Comparison of ENCODE assay signal across 13 cellular contexts in the genomic region with DNA sequence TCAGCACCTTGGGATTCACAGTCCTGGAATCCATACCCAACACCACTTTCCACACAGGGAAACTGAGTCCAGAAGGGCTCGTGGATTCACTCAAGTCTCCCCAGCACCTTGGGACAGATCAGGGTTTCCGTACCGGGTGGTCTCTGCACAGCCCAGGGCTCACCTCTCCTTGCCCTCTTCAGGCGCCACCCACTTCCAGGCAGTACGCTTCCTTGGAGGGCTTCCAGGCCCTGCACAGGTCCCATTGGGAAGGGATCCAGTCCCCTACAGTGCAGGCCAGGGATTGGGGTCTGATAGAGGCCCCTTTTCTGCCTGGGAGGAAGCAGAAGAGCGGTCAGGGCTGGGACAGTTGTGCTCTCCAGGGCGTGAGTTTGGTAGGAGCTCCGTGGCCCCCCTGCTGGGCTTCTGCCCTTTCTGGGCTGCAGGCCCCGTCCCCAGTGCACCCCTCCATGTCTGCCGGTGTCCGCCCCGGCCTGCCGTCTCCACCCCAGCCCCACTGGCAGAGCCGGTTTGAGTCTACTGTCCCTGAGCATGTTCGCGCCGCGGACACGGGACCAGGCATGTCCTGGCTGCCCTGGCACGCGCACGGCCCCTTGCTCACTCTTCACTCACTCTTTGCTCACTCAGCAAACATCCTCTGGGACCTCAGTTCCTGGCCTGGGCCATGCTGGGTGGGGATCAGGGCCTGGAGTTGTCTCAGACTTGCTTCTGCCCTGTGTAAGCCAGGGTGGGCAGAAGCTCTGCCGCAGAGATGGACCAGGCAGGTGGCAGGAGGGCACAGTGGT. TPM values are rescaled to one million over a fixed set of nuclear protein-coding genes. Genes with fewer than 3 reads are reported as not detected.
DNase-seq lines count a peak whose midpoint lies in the region; ATAC-seq and TF ChIP-seq lines count a peak whose summit lies in the region.
"Had no signal": no experiment of that assay in that cellular context is flagged by ENCODE, and none has a peak within 500 bp of the region (broad histone marks: within the 10 kb centered on the region; RNA-seq: fewer than 3 reads in every experiment).

No MANE protein-coding gene starts in this region.

- H3K4me3 Mint-ChIP-seq in activated T-helper 2 cell treated with anti-CD3 and anti-CD28 coated beads, Interferon-gamma antibody, Interleukin-2, Interleukin-4, amounts not matched to agents 10 μg/mL and 5 μg/mL and 100 μg/mL, durations not matched to agents 14 hours and 24 hours and 36 hours (ENCODE audit: low read depth): no peak overlapping the region
- no peak overlapping the region for H3K4me3 Mint-ChIP-seq in effector memory CD8-positive, alpha-beta T cell
- H3K4me3 Mint-ChIP-seq: activated naive CD4-positive, alpha-beta T cell treated with anti-CD3 and anti-CD28 coated beads, Interleukin-2, amount 50 U/mL, for 24 hours had no signal

- H3F3A ChIP-seq in smooth muscle cell (ENCODE audit: low read depth): no peaks in the 10 kb centered on the region

- 0 out of 2 replicates have a peak overlapping the region, but pooled peaks have one; percentile 10 for H3K27ac ChIP-seq in VCaP
- peak overlapping the region; percentile 28 for H3K27ac ChIP-seq in smooth muscle cell (ENCODE audit: low read depth)

- peaks cover 97% of the 10 kb centered on the region for H3K79me2 ChIP-seq in smooth muscle cell (ENCODE audit: low read depth)

- no peaks in the 10 kb centered on the region for H3K4me1 Mint-ChIP-seq in activated T-helper 2 cell treated with anti-CD3 and anti-CD28 coated beads, Interferon-gamma antibody, Interleukin-2, Interleukin-4, amounts not matched to agents 10 μg/mL and 5 μg/mL and 100 μg/mL, durations not matched to agents 14 hours and 24 hours and 36 hours (ENCODE audit: low read depth)
- peaks cover 10 to 16% of the 10 kb centered on the region in 2 donors for H3K4me1 Mint-ChIP-seq in effector memory CD8-positive, alpha-beta T cell (ENCODE audit: low read depth in 2 of 2)
- H3K4me1 Mint-ChIP-seq: activated naive CD4-positive, alpha-beta T cell treated with anti-CD3 and anti-CD28 coated beads, Interleukin-2, amount 50 U/mL, for 24 hours had no signal

- H3K4me1 ChIP-seq in smooth muscle cell (ENCODE audit: low read depth): peaks cover 7% of the 10 kb centered on the region

- H3K9me3 ChIP-seq in smooth muscle cell (replicated peaks; ENCODE audit: low read depth): no peaks in the 10 kb centered on the region

- peak; percentile 18 for TF ChIP-seq POLR2A in GM19193 (IDR thresholded peaks at IDR 0.05; ENCODE audit: extremely low read depth, insufficient read depth, insufficient read length)

- intact Hi-C loops in activated T-helper 2 cell treated with anti-CD3 and anti-CD28 coated beads, Interferon-gamma antibody, Interleukin-2, Interleukin-4, amounts not matched to agents 10 μg/mL and 5 μg/mL and 100 μg/mL, durations not matched to agents 14 hours and 24 hours and 36 hours (cut with micrococcal nuclease): no loop called here

- peaks cover 100% of the 10 kb centered on the region for H4K20me1 ChIP-seq in smooth muscle cell (ENCODE audit: low read depth)

- H3K4me3 ChIP-seq in smooth muscle cell: no peak overlapping the region

- no peaks in the 10 kb centered on the region for H3K27me3 Mint-ChIP-seq in activated T-helper 2 cell treated with anti-CD3 and anti-CD28 coated beads, Interferon-gamma antibody, Interleukin-2, Interleukin-4, amounts not matched to agents 10 μg/mL and 5 μg/mL and 100 μg/mL, durations not matched to agents 14 hours and 24 hours and 36 hours (ENCODE audit: low read depth)
- H3K27me3 Mint-ChIP-seq in effector memory CD8-positive, alpha-beta T cell: no peaks in the 10 kb centered on the region
- H3K27me3 Mint-ChIP-seq: activated naive CD4-positive, alpha-beta T cell treated with anti-CD3 and anti-CD28 coated beads, Interleukin-2, amount 50 U/mL, for 24 hours; naive B cell had no signal

- H3K27ac Mint-ChIP-seq in activated T-helper 2 cell treated with anti-CD3 and anti-CD28 coated beads, Interferon-gamma antibody, Interleukin-2, Interleukin-4, amounts not matched to agents 10 μg/mL and 5 μg/mL and 100 μg/mL, durations not matched to agents 14 hours and 24 hours and 36 hours: no peak overlapping the region
- H3K27ac Mint-ChIP-seq in effector memory CD8-positive, alpha-beta T cell: peak overlapping the region in 1 of 2 donors; percentile 39
- H3K27ac Mint-ChIP-seq: activated naive CD4-positive, alpha-beta T cell treated with anti-CD3 and anti-CD28 coated beads, Interleukin-2, amount 50 U/mL, for 24 hours had no signal

- H2AFZ ChIP-seq in smooth muscle cell (ENCODE audit: low read depth): no peak overlapping the region

- ATAC-seq in GM18511 (IDR thresholded peaks at IDR 0.05; ENCODE audit: unreplicated experiment): no peak
- no peak for ATAC-seq in effector memory CD8-positive, alpha-beta T cell (replicated peaks)

- H3K9ac ChIP-seq in smooth muscle cell (ENCODE audit: low read depth): no peak overlapping the region

- no peak for TF ChIP-seq CTCF in VCaP (conservative IDR thresholded peaks at IDR 0.05)
- TF ChIP-seq CTCF in smooth muscle cell (IDR thresholded peaks at IDR 0.05; ENCODE audit: borderline replicate concordance, insufficient read depth, poor library complexity, severe bottlenecking): no peak

- H3K9me3 Mint-ChIP-seq in activated T-helper 2 cell treated with anti-CD3 and anti-CD28 coated beads, Interferon-gamma antibody, Interleukin-2, Interleukin-4, amounts not matched to agents 10 μg/mL and 5 μg/mL and 100 μg/mL, durations not matched to agents 14 hours and 24 hours and 36 hours: no peaks in the 10 kb centered on the region
- H3K9me3 Mint-ChIP-seq in effector memory CD8-positive, alpha-beta T cell: no peaks in the 10 kb centered on the region
- H3K9me3 Mint-ChIP-seq: activated naive CD4-positive, alpha-beta T cell treated with anti-CD3 and anti-CD28 coated beads, Interleukin-2, amount 50 U/mL, for 24 hours; naive B cell had no signal

- no peak overlapping the region for H3K4me2 ChIP-seq in smooth muscle cell

- WGBS in smooth muscle cell (ENCODE audit: low lambda C conversion rate): 88% methylated on average over 19 of the region's 23 CpGs

- DNase-seq in islet precursor cell (peak; percentile 45), smooth muscle cell (lab: John Stamatoyannopoulos, UW; ENCODE audit: unreplicated experiment) (no peak), NCI-H69 (lab: John Stamatoyannopoulos, UW) (no peak)
- no peak for DNase-seq in activated T-helper 2 cell treated with anti-CD3 and anti-CD28 coated beads, Interferon-gamma antibody, Interleukin-2, Interleukin-4, amounts not matched to agents 10 μg/mL and 5 μg/mL and 100 μg/mL, durations not matched to agents 14 hours and 24 hours and 36 hours (ENCODE audit: low spot score)
- DNase-seq in effector memory CD8-positive, alpha-beta T cell: no peak
- DNase-seq: activated CD4-positive, alpha-beta T cell treated with anti-CD3 and anti-CD28 coated beads, Interleukin-2, amount 50 U/mL, for 1 hour; naive B cell; NCI-H1048; NCI-H774 had no signal

- H3K27me3 ChIP-seq in smooth muscle cell (ENCODE audit: low read depth): no peaks in the 10 kb centered on the region

- H3K36me3 ChIP-seq in smooth muscle cell (ENCODE audit: low read depth): no peaks in the 10 kb centered on the region

- no peaks in the 10 kb centered on the region for H3K36me3 Mint-ChIP-seq in activated T-helper 2 cell treated with anti-CD3 and anti-CD28 coated beads, Interferon-gamma antibody, Interleukin-2, Interleukin-4, amounts not matched to agents 10 μg/mL and 5 μg/mL and 100 μg/mL, durations not matched to agents 14 hours and 24 hours and 36 hours (ENCODE audit: low read depth)
- H3K36me3 Mint-ChIP-seq in effector memory CD8-positive, alpha-beta T cell (ENCODE audit: insufficient read depth): no peaks in the 10 kb centered on the region
- H3K36me3 Mint-ChIP-seq: activated naive CD4-positive, alpha-beta T cell treated with anti-CD3 and anti-CD28 coated beads, Interleukin-2, amount 50 U/mL, for 24 hours; naive B cell had no signal

RNA-seq across cellular contexts. Expression of a gene that starts 12.6 kb away (rescaled TPM):
- total RNA-seq in smooth muscle cell: 26.7 and 36.5 TPM in 2 replicates
- 26.0 and 47.7 TPM in 2 replicates for polyA plus RNA-seq in smooth muscle cell
- 3.5 and 6.4 TPM in 2 replicates for total RNA-seq in activated T-helper 2 cell treated with anti-CD3 and anti-CD28 coated beads, Interferon-gamma antibody, Interleukin-2, Interleukin-4, amounts not matched to agents 10 μg/mL and 5 μg/mL and 100 μg/mL, durations not matched to agents 14 hours and 24 hours and 36 hours
